21 cellular contexts compared by ENCODE assay signal in the genomic region with DNA sequence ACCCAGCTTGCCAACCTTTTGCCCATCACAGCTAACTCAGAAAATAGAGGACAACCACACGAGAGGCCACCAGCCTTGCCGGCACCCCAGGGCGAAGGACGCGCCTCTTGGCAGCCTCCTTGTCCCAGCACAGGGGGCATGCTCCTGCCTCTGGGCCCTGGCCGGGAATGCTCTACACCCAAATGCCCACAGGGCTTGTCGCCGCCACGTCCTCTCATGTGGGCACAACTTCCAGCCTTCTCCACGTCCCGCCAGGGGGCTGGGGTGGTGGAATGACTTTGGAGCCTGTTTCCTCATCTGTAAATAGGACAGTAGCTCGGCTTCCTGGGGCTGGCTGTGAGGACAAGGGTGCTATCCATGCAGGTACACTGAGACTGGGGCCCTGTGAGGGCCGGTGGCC.
DNase-seq lines count a peak whose midpoint lies in the region; ATAC-seq and TF ChIP-seq lines count a peak whose summit lies in the region.
"Had no signal": no experiment of that assay in that cellular context is flagged by ENCODE, and none has a peak within 500 bp of the region (broad histone marks: within the 10 kb centered on the region; RNA-seq: fewer than 3 reads in every experiment).

No MANE protein-coding gene starts in this region.

- no peaks in the 10 kb centered on the region for H3K36me3 ChIP-seq in left lung
- no peaks in the 10 kb centered on the region for H3K36me3 ChIP-seq in neuronal stem cell (replicated peaks in 1 of 2; ENCODE audit: control insufficient read depth in 2 of 2, insufficient read depth in 2 of 2, low read length in 2 of 2)
- H3K36me3 ChIP-seq in upper lobe of right lung, result no peaks in the 10 kb centered on the region
- no peaks in the 10 kb centered on the region for H3K36me3 ChIP-seq in Karpas-422 (ENCODE audit: insufficient read depth, low read length)
- H3K36me3 ChIP-seq: BE2C; BLaER1 treated with 17β-estradiol and CSF1 and Interleukin-3, amounts not matched to agents 10 nM and 100 nM; HAP-1 had no signal

- intact Hi-C loops in left lung (cut with DNase I), result no loop called here
- intact Hi-C loops in upper lobe of right lung (cut with DNase I), result no loop called here

- peaks cover 0 to 24% of the 10 kb centered on the region in 2 donors for H3K27me3 ChIP-seq in left lung
- peaks cover 0 to 2% (median 0%) of the 10 kb centered on the region in 3 experiments for H3K27me3 ChIP-seq in neuronal stem cell (ENCODE audit: control insufficient read depth in 3 of 3, insufficient read depth in 3 of 3, low read depth in 1 of 3, low read length in 3 of 3)
- H3K27me3 ChIP-seq in upper lobe of right lung, result peaks cover 6% of the 10 kb centered on the region
- no peaks in the 10 kb centered on the region for H3K27me3 ChIP-seq in Karpas-422 (ENCODE audit: low read length)
- H3K27me3 ChIP-seq: BE2C; BLaER1 treated with 17β-estradiol and CSF1 and Interleukin-3, amounts not matched to agents 10 nM and 100 nM had no signal

- no peak overlapping the region for H3K27ac ChIP-seq in left lung
- H3K27ac ChIP-seq in neuronal stem cell (replicated peaks; ENCODE audit: low read length), result no peak overlapping the region
- no peak overlapping the region for H3K27ac ChIP-seq in upper lobe of right lung
- no peak overlapping the region for H3K27ac ChIP-seq in Karpas-422 (ENCODE audit: low read length)
- H3K27ac ChIP-seq: 22Rv1; BLaER1 treated with 17β-estradiol and CSF1 and Interleukin-3, amounts not matched to agents 10 nM and 100 nM had no signal

- peak overlapping the region; percentile 65 for H3K18ac ChIP-seq in neuronal stem cell (ENCODE audit: low read length)

- H3K4ac ChIP-seq in neuronal stem cell (ENCODE audit: low read length), result no peak overlapping the region

- H4K8ac ChIP-seq in neuronal stem cell (ENCODE audit: low read depth, low read length), result peak overlapping the region; percentile 73

- no peaks in the 10 kb centered on the region for H3K79me1 ChIP-seq in neuronal stem cell (ENCODE audit: low read depth, low read length)

- ATAC-seq in left lung, result no peak
- ATAC-seq in upper lobe of right lung, result no peak
- ATAC-seq in GM18907 (IDR thresholded peaks at IDR 0.05; ENCODE audit: unreplicated experiment), result no peak
- ATAC-seq: GM23338 had no signal

- no peak overlapping the region for H2BK5ac ChIP-seq in neuronal stem cell (ENCODE audit: low read length)

- peak overlapping the region; percentile 17 for H3K23ac ChIP-seq in neuronal stem cell (ENCODE audit: low read depth, low read length, poor library complexity)

- H3K4me1 ChIP-seq in left lung, result no peaks in the 10 kb centered on the region
- peaks cover 0 to 1% of the 10 kb centered on the region in 2 donors for H3K4me1 ChIP-seq in neuronal stem cell (ENCODE audit: control insufficient read depth in 2 of 2, insufficient read depth in 1 of 2, low read depth in 1 of 2, low read length in 2 of 2)
- H3K4me1 ChIP-seq in upper lobe of right lung, result no peaks in the 10 kb centered on the region
- no peaks in the 10 kb centered on the region for H3K4me1 ChIP-seq in Karpas-422 (ENCODE audit: low read length)
- H3K4me1 ChIP-seq: BE2C had no signal

- H2BK12ac ChIP-seq in neuronal stem cell (ENCODE audit: low read length), result no peak overlapping the region

- no peaks in the 10 kb centered on the region for H3K9me3 Mint-ChIP-seq in type B pancreatic cell
- H3K9me3 Mint-ChIP-seq: CD4-positive, alpha-beta memory T cell; GM23338; HFFc6 had no signal

- 0 out of 2 replicates have a peak, but pooled peaks cover 3% of the 10 kb centered on the region for H4K20me1 ChIP-seq in Karpas-422 (ENCODE audit: insufficient read depth, low read depth, low read length)

- no peak overlapping the region for H3K4me3 Mint-ChIP-seq in type B pancreatic cell
- H3K4me3 Mint-ChIP-seq: CD4-positive, alpha-beta memory T cell; GM23338; HFFc6 had no signal

- H2AK5ac ChIP-seq in neuronal stem cell (ENCODE audit: low read depth, low read length), result peak overlapping the region; percentile 30

- H3K4me1 Mint-ChIP-seq in type B pancreatic cell (ENCODE audit: unreplicated experiment), result peaks cover 10% of the 10 kb centered on the region

- no peak overlapping the region for H3K14ac ChIP-seq in neuronal stem cell (ENCODE audit: low read length)

- H3K9me2 ChIP-seq in Karpas-422 (replicated peaks; ENCODE audit: insufficient read depth, low read length), result no peaks in the 10 kb centered on the region

- H2BK120ac ChIP-seq in neuronal stem cell (ENCODE audit: low read depth, low read length), result no peak overlapping the region

- H2AFZ ChIP-seq in neuronal stem cell (ENCODE audit: low read length) (no peak overlapping the region), Karpas-422 (ENCODE audit: low read length) (no peak overlapping the region)
- H2AFZ ChIP-seq: GM23338 had no signal

- H2BK15ac ChIP-seq in neuronal stem cell (ENCODE audit: low read length), result peak overlapping the region; percentile 24

- no peak overlapping the region for H3K4me3 ChIP-seq in left lung
- H3K4me3 ChIP-seq in neuronal stem cell (ENCODE audit: low read length in 2 of 2), result no peak overlapping the region
- no peak overlapping the region for H3K4me3 ChIP-seq in upper lobe of right lung
- no peak overlapping the region for H3K4me3 ChIP-seq in Karpas-422 (ENCODE audit: low read length)
- H3K4me3 ChIP-seq: BLaER1 treated with 17β-estradiol and CSF1 and Interleukin-3, amounts not matched to agents 10 nM and 100 nM; GM23338; HAP-1 had no signal

- H3K9ac ChIP-seq in neuronal stem cell (ENCODE audit: low read depth, low read length, poor library complexity) (peak overlapping the region; percentile 63), Karpas-422 (ENCODE audit: low read length) (no peak overlapping the region)
- H3K9ac ChIP-seq: BLaER1 treated with 17β-estradiol and CSF1 and Interleukin-3, amounts not matched to agents 10 nM and 100 nM had no signal

- H3K79me2 ChIP-seq in Karpas-422 (ENCODE audit: low read length), result no peaks in the 10 kb centered on the region

- no peaks in the 10 kb centered on the region for H3K9me3 ChIP-seq in left lung
- H3K9me3 ChIP-seq in neuronal stem cell (replicated peaks in 1 of 2; ENCODE audit: control insufficient read depth in 2 of 2, insufficient read depth in 1 of 2, low read depth in 1 of 2, low read length in 2 of 2), result no peaks in the 10 kb centered on the region
- no peaks in the 10 kb centered on the region for H3K9me3 ChIP-seq in upper lobe of right lung
- no peaks in the 10 kb centered on the region for H3K9me3 ChIP-seq in Karpas-422 (ENCODE audit: low read length)
- H3K9me3 ChIP-seq: BE2C; BLaER1 treated with 17β-estradiol and CSF1 and Interleukin-3, amounts not matched to agents 10 nM and 100 nM; HAP-1 had no signal

- H3K27ac Mint-ChIP-seq in type B pancreatic cell, result no peak overlapping the region
- H3K27ac Mint-ChIP-seq: CD4-positive, alpha-beta memory T cell; GM23338; HFFc6 had no signal

- TF ChIP-seq CTCF in left lung (IDR thresholded peaks at IDR 0.05) (no peak), upper lobe of right lung (IDR thresholded peaks at IDR 0.05) (no peak), type B pancreatic cell (conservative IDR thresholded peaks at IDR 0.05) (no peak)

- WGBS in neuronal stem cell (ENCODE audit: extremely low coverage in 2 of 2, insufficient read length in 2 of 2, insufficient replicate concordance in 1 of 2), 2 donors, result no CpG with 5 or more reads among the region's 13 CpGs

- H3K4me2 ChIP-seq in neuronal stem cell (ENCODE audit: insufficient read depth, low read length, poor library complexity, severe bottlenecking) (no peak overlapping the region), Karpas-422 (ENCODE audit: low read depth, low read length, poor library complexity, severe bottlenecking) (no peak overlapping the region)
- H3K4me2 ChIP-seq: BLaER1 treated with 17β-estradiol and CSF1 and Interleukin-3, amounts not matched to agents 10 nM and 100 nM; GM23338 had no signal

- H4K91ac ChIP-seq in neuronal stem cell (ENCODE audit: low read depth, low read length, poor library complexity), result no peak overlapping the region

- H3K27me3 Mint-ChIP-seq in type B pancreatic cell, result peaks cover 17% of the 10 kb centered on the region

- H3K36me3 Mint-ChIP-seq in type B pancreatic cell, result no peaks in the 10 kb centered on the region
- H3K36me3 Mint-ChIP-seq: CD4-positive, alpha-beta memory T cell had no signal

- peak; percentile 34 for DNase-seq in activated effector memory CD4-positive, alpha-beta T cell treated with anti-CD3 and anti-CD28 coated beads, Interleukin-2, amount 50 U/mL, for 16 hours
- DNase-seq in activated effector memory CD4-positive, alpha-beta T cell treated with Interleukin-2 at 50 U/mL for 16 hours, result no peak
- DNase-seq in left lung, result peak; percentile 21 to 68
- DNase-seq in neuronal stem cell (ENCODE audit: low spot score), result no peak
- peak; percentile 49 for DNase-seq in upper lobe of right lung
- no peak for DNase-seq in type B pancreatic cell (ENCODE audit: extremely low spot score, unreplicated experiment)
- DNase-seq in Karpas-422, result no peak
- DNase-seq: AML-193; BE2C; Calu3; CD4-positive, alpha-beta memory T cell; COR-L47; DMS53; DMS79 treated with DMSO at 0.1 percent for 48 hours; GF-D8; HFFc6 had no signal

Comparison
In these comparisons a context has a peak if more than half of its experiments do, and no peak if none do; other contexts are left out.
1. DNase-seq: peak in activated effector memory CD4-positive, alpha-beta T cell treated with anti-CD3 and anti-CD28 coated beads, Interleukin-2, amount 50 U/mL, for 16 hours (single experiment), left lung (2 of 2) and upper lobe of right lung (single experiment); none in activated effector memory CD4-positive, alpha-beta T cell treated with Interleukin-2 at 50 U/mL for 16 hours (single experiment), neuronal stem cell (single experiment), type B pancreatic cell (single experiment) and Karpas-422 (single experiment).